Comparison of ENCODE assay signal across 8 cellular contexts in genomic region chr4:52751349-52751911, GRCh38. TPM values are rescaled to one million over a fixed set of nuclear protein-coding genes. Genes with fewer than 3 reads are reported as not detected.
DNase-seq lines count a peak whose midpoint lies in the region; ATAC-seq and TF ChIP-seq lines count a peak whose summit lies in the region.

TSS of gene ERVMER34-1 (minus strand) at chr4:52751425. CDS start at chr4:52745520, 5,905 bp downstream.

- CTCF ChIA-PET in activated naive CD4-positive, alpha-beta T cell treated with anti-CD3 and anti-CD28 coated beads, Interleukin-2, amount 10 ng/mL, durations not matched to agents 7 days and 5 days (lab: Charles Lee), result no interaction called here

- H3K9me3 Mint-ChIP-seq in activated naive CD4-positive, alpha-beta T cell treated with anti-CD3 and anti-CD28 coated beads, Interleukin-2, amount 10 ng/mL, durations not matched to agents 7 days and 5 days, result no peaks in the 10 kb centered on the region
- H3K9me3 Mint-ChIP-seq in activated T-helper 1 cell treated with anti-CD3 and anti-CD28 coated beads, Interleukin-12 subunit alpha, Interleukin-12 subunit beta, Interleukin-2, Interleukin-4 antibody, amounts not matched to agents 30 ng/mL and 10 ng/mL and 1 ng/mL, durations not matched to agents 14 hours and 24 hours and 36 hours, result no peaks in the 10 kb centered on the region

- H3K4me3 Mint-ChIP-seq in activated naive CD4-positive, alpha-beta T cell treated with anti-CD3 and anti-CD28 coated beads, Interleukin-2, amount 10 ng/mL, durations not matched to agents 7 days and 5 days, result peak within 1 kb of the TSS; percentile 47
- H3K4me3 Mint-ChIP-seq in activated T-helper 1 cell treated with anti-CD3 and anti-CD28 coated beads, Interleukin-12 subunit alpha, Interleukin-12 subunit beta, Interleukin-2, Interleukin-4 antibody, amounts not matched to agents 30 ng/mL and 10 ng/mL and 1 ng/mL, durations not matched to agents 14 hours and 24 hours and 36 hours, result peak within 1 kb of the TSS; percentile 65

- no peak for TF ChIP-seq CTCF in omental fat pad (IDR thresholded peaks at IDR 0.05)

- H3K36me3 Mint-ChIP-seq in activated naive CD4-positive, alpha-beta T cell treated with anti-CD3 and anti-CD28 coated beads, Interleukin-2, amount 10 ng/mL, durations not matched to agents 7 days and 5 days, result no peaks in the 10 kb centered on the region
- no peaks in the 10 kb centered on the region for H3K36me3 Mint-ChIP-seq in activated T-helper 1 cell treated with anti-CD3 and anti-CD28 coated beads, Interleukin-12 subunit alpha, Interleukin-12 subunit beta, Interleukin-2, Interleukin-4 antibody, amounts not matched to agents 30 ng/mL and 10 ng/mL and 1 ng/mL, durations not matched to agents 14 hours and 24 hours and 36 hours (ENCODE audit: low read depth)

- intact Hi-C loops in activated T-helper 1 cell treated with anti-CD3 and anti-CD28 coated beads, Interleukin-12 subunit alpha, Interleukin-12 subunit beta, Interleukin-2, Interleukin-4 antibody, amounts not matched to agents 30 ng/mL and 10 ng/mL and 1 ng/mL, durations not matched to agents 14 hours and 24 hours and 36 hours (cut with micrococcal nuclease), result no loop called here
- intact Hi-C loops in Right ventricle myocardium superior (cut with DNase I), result no loop called here

- peak; percentile 96 for ATAC-seq in Right ventricle myocardium superior (ENCODE audit: poor library complexity)
- ATAC-seq in omental fat pad (ENCODE audit: low FRiP score), result peak; percentile 70
- no peak for ATAC-seq in GM21447 (IDR thresholded peaks at IDR 0.05; ENCODE audit: unreplicated experiment)

- no peak for DNase-seq in activated naive CD4-positive, alpha-beta T cell treated with anti-CD3 and anti-CD28 coated beads, Interleukin-2, amount 10 ng/mL, durations not matched to agents 7 days and 5 days
- DNase-seq in activated naive CD4-positive, alpha-beta T cell treated with Interleukin-2 at 50 U/mL for 16 hours, result no peak
- DNase-seq in activated T-helper 1 cell treated with anti-CD3 and anti-CD28 coated beads, Interleukin-12 subunit alpha, Interleukin-12 subunit beta, Interleukin-2, Interleukin-4 antibody, amounts not matched to agents 30 ng/mL and 10 ng/mL and 1 ng/mL, durations not matched to agents 14 hours and 24 hours and 36 hours (ENCODE audit: low spot score), result no peak
- DNase-seq in Right ventricle myocardium superior, result peak; percentile 77
- peak; percentile 26 for DNase-seq in omental fat pad (ENCODE audit: low spot score)
- DNase-seq in activated CD4-positive, CD25-positive, alpha-beta regulatory T cell (lab: John Stamatoyannopoulos, UW), result no peak
- no peak for DNase-seq in HCEC 1CT

- H3K4me1 Mint-ChIP-seq in activated naive CD4-positive, alpha-beta T cell treated with anti-CD3 and anti-CD28 coated beads, Interleukin-2, amount 10 ng/mL, durations not matched to agents 7 days and 5 days, result peaks cover 3% of the 10 kb centered on the region
- peaks cover 5% of the 10 kb centered on the region for H3K4me1 Mint-ChIP-seq in activated T-helper 1 cell treated with anti-CD3 and anti-CD28 coated beads, Interleukin-12 subunit alpha, Interleukin-12 subunit beta, Interleukin-2, Interleukin-4 antibody, amounts not matched to agents 30 ng/mL and 10 ng/mL and 1 ng/mL, durations not matched to agents 14 hours and 24 hours and 36 hours (ENCODE audit: low read depth)

- no peak within 1 kb of the TSS for H3K27ac Mint-ChIP-seq in activated naive CD4-positive, alpha-beta T cell treated with anti-CD3 and anti-CD28 coated beads, Interleukin-2, amount 10 ng/mL, durations not matched to agents 7 days and 5 days
- no peak within 1 kb of the TSS for H3K27ac Mint-ChIP-seq in activated T-helper 1 cell treated with anti-CD3 and anti-CD28 coated beads, Interleukin-12 subunit alpha, Interleukin-12 subunit beta, Interleukin-2, Interleukin-4 antibody, amounts not matched to agents 30 ng/mL and 10 ng/mL and 1 ng/mL, durations not matched to agents 14 hours and 24 hours and 36 hours

- peaks cover 57% of the 10 kb centered on the region for H3K27me3 Mint-ChIP-seq in activated naive CD4-positive, alpha-beta T cell treated with anti-CD3 and anti-CD28 coated beads, Interleukin-2, amount 10 ng/mL, durations not matched to agents 7 days and 5 days
- H3K27me3 Mint-ChIP-seq in activated T-helper 1 cell treated with anti-CD3 and anti-CD28 coated beads, Interleukin-12 subunit alpha, Interleukin-12 subunit beta, Interleukin-2, Interleukin-4 antibody, amounts not matched to agents 30 ng/mL and 10 ng/mL and 1 ng/mL, durations not matched to agents 14 hours and 24 hours and 36 hours (ENCODE audit: insufficient read depth), result peaks cover 44% of the 10 kb centered on the region

RNA-seq across cellular contexts. Expression of gene ERVMER34-1, which starts in this region (rescaled TPM):
- total RNA-seq in activated T-helper 1 cell treated with anti-CD3 and anti-CD28 coated beads, Interleukin-12 subunit alpha, Interleukin-12 subunit beta, Interleukin-2, Interleukin-4 antibody, amounts not matched to agents 30 ng/mL and 10 ng/mL and 1 ng/mL, durations not matched to agents 14 hours and 24 hours and 36 hours, result 0.05 TPM in 1 of 2 replicates, not detected in the other
- total RNA-seq in Right ventricle myocardium superior (4.5 TPM), omental fat pad (under 1 TPM in 3 of 4 donors, not detected in 1; 0.31 to 0.60 (median 0.37) TPM)

Comparison
In these comparisons a context has a peak if more than half of its experiments do, and no peak if none do; other contexts are left out.
1. Peak in DNase-seq and ATAC-seq in omental fat pad; RNA of the gene not detected or under 1 TPM.